ENCODE assay signal across 1 cellular context in genomic region chr19:47891923-47892666, GRCh38.
TF ChIP-seq lines count a peak whose summit lies in the region.

No MANE protein-coding gene starts in this region.

TF ChIP-seq in WTC11, 78 proteins besides CTCF, POLR2A, EP300 and RAD21 (continued from another document):
- TF ChIP-seq ZBTB21 (CRISPR knock-in tag; IDR thresholded peaks at IDR 0.05; ENCODE audit: borderline replicate concordance) = no peak
- TF ChIP-seq, protein P1, sequence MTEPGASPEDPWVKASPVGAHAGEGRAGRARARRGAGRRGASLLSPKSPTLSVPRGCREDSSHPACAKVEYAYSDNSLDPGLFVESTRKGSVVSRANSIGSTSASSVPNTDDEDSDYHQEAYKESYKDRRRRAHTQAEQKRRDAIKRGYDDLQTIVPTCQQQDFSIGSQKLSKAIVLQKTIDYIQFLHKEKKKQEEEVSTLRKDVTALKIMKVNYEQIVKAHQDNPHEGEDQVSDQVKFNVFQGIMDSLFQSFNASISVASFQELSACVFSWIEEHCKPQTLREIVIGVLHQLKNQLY (CRISPR knock-in tag; IDR thresholded peaks at IDR 0.05) = no peak
